ENCODE assay signal across 10 cellular contexts in genomic region chr7:113100091-113100723, GRCh38. TPM values are rescaled to one million over a fixed set of nuclear protein-coding genes. Genes with fewer than 3 reads are reported as not detected.
DNase-seq lines count a peak whose midpoint lies in the region; ATAC-seq lines count a peak whose summit lies in the region.
"Had no signal": no experiment of that assay in that cellular context is flagged by ENCODE, and none has a peak within 500 bp of the region (broad histone marks: within the 10 kb centered on the region; RNA-seq: fewer than 3 reads in every experiment).

No MANE protein-coding gene starts in this region.

- H3K27me3 Mint-ChIP-seq in immature natural killer cell (ENCODE audit: low read depth in 3 of 3) = peaks cover 0 to 6% (median 6%) of the 10 kb centered on the region in 3 donors
- H3K27me3 Mint-ChIP-seq in stimulated activated naive B cell treated with anti-CD40 and anti-IgM and Interleukin-4, amounts not matched to agents 10 μg/mL and 1 μg/mL and 100 μg/mL, for 72 hours = peaks cover 11 to 34% of the 10 kb centered on the region in 2 donors

- no peaks in the 10 kb centered on the region for H3K9me3 Mint-ChIP-seq in immature natural killer cell
- H3K9me3 Mint-ChIP-seq in stimulated activated naive B cell treated with anti-CD40 and anti-IgM and Interleukin-4, amounts not matched to agents 10 μg/mL and 1 μg/mL and 100 μg/mL, for 72 hours = peaks cover 0 to 6% of the 10 kb centered on the region in 2 donors
- H3K9me3 Mint-ChIP-seq: activated naive CD8-positive, alpha-beta T cell treated with anti-CD3 and anti-CD28 coated beads for 36 hours; naive thymus-derived CD8-positive, alpha-beta T cell had no signal

- no peaks in the 10 kb centered on the region for H3K36me3 Mint-ChIP-seq in immature natural killer cell
- no peaks in the 10 kb centered on the region for H3K36me3 Mint-ChIP-seq in stimulated activated naive B cell treated with anti-CD40 and anti-IgM and Interleukin-4, amounts not matched to agents 10 μg/mL and 1 μg/mL and 100 μg/mL, for 72 hours
- H3K36me3 Mint-ChIP-seq: activated naive CD8-positive, alpha-beta T cell treated with anti-CD3 and anti-CD28 coated beads for 36 hours had no signal

- no peak overlapping the region for H3K4me3 Mint-ChIP-seq in immature natural killer cell
- no peak overlapping the region for H3K4me3 Mint-ChIP-seq in stimulated activated naive B cell treated with anti-CD40 and anti-IgM and Interleukin-4, amounts not matched to agents 10 μg/mL and 1 μg/mL and 100 μg/mL, for 72 hours
- H3K4me3 Mint-ChIP-seq: activated naive CD8-positive, alpha-beta T cell treated with anti-CD3 and anti-CD28 coated beads for 36 hours; naive thymus-derived CD8-positive, alpha-beta T cell had no signal

- DNase-seq in HUDEP-2 (lab: John Stamatoyannopoulos, UW; ENCODE audit: unreplicated experiment in 76 of 76) (peak in 43 of 76 experiments; percentile 3 to 76 (median 41)), RPMI8226 (peak; percentile 91), fibroblast of peridontal ligament (ENCODE audit: extremely low read depth) (peak; percentile 66), retina (peak; percentile 42), immature natural killer cell (no peak)
- DNase-seq in stimulated activated naive B cell treated with anti-CD40 and anti-IgM and Interleukin-4, amounts not matched to agents 10 μg/mL and 1 μg/mL and 100 μg/mL, for 72 hours = no peak
- DNase-seq in activated CD8-positive, alpha-beta memory T cell treated with anti-CD3 and anti-CD28 coated beads, Interleukin-2, amount 50 U/mL, for 48 hours = no peak
- DNase-seq: activated naive CD8-positive, alpha-beta T cell treated with anti-CD3 and anti-CD28 coated beads for 36 hours; naive thymus-derived CD8-positive, alpha-beta T cell had no signal

- no peak overlapping the region for H3K27ac Mint-ChIP-seq in immature natural killer cell
- no peak overlapping the region for H3K27ac Mint-ChIP-seq in stimulated activated naive B cell treated with anti-CD40 and anti-IgM and Interleukin-4, amounts not matched to agents 10 μg/mL and 1 μg/mL and 100 μg/mL, for 72 hours
- H3K27ac Mint-ChIP-seq: activated naive CD8-positive, alpha-beta T cell treated with anti-CD3 and anti-CD28 coated beads for 36 hours; naive thymus-derived CD8-positive, alpha-beta T cell had no signal

- H3K4me1 Mint-ChIP-seq in immature natural killer cell = no peaks in the 10 kb centered on the region
- H3K4me1 Mint-ChIP-seq in stimulated activated naive B cell treated with anti-CD40 and anti-IgM and Interleukin-4, amounts not matched to agents 10 μg/mL and 1 μg/mL and 100 μg/mL, for 72 hours = no peaks in the 10 kb centered on the region
- H3K4me1 Mint-ChIP-seq: activated naive CD8-positive, alpha-beta T cell treated with anti-CD3 and anti-CD28 coated beads for 36 hours; naive thymus-derived CD8-positive, alpha-beta T cell had no signal

- no peak for ATAC-seq in stimulated activated naive B cell treated with anti-CD40 and anti-IgM and Interleukin-4, amounts not matched to agents 10 μg/mL and 1 μg/mL and 100 μg/mL, for 72 hours (replicated peaks)
- no peak for ATAC-seq in GM19467 (IDR thresholded peaks at IDR 0.05; ENCODE audit: unreplicated experiment)
- ATAC-seq: naive thymus-derived CD8-positive, alpha-beta T cell had no signal

RNA-seq across cellular contexts. Expression of gene GPR85, which starts 13.6 kb away (rescaled TPM):
- not detected for polyA plus RNA-seq in immature natural killer cell

RNA-seq across cellular contexts. Expression of gene SMIM30, which starts 18.1 kb away (rescaled TPM):
- polyA plus RNA-seq in immature natural killer cell = 10 to 100 TPM; 30.7 to 43.2 (median 34.9) TPM

Comparison
In these comparisons a context has a peak if more than half of its experiments do, and no peak if none do; other contexts are left out.
1. DNase-seq: peak in HUDEP-2 (43 of 76), RPMI8226 (single experiment), fibroblast of peridontal ligament (single experiment) and retina (single experiment); none in immature natural killer cell (0 of 3), stimulated activated naive B cell treated with anti-CD40 and anti-IgM and Interleukin-4, amounts not matched to agents 10 μg/mL and 1 μg/mL and 100 μg/mL, for 72 hours (single experiment) and activated CD8-positive, alpha-beta memory T cell treated with anti-CD3 and anti-CD28 coated beads, Interleukin-2, amount 50 U/mL, for 48 hours (single experiment).